ENCODE assay signal across 1 cellular context in the genomic region with DNA sequence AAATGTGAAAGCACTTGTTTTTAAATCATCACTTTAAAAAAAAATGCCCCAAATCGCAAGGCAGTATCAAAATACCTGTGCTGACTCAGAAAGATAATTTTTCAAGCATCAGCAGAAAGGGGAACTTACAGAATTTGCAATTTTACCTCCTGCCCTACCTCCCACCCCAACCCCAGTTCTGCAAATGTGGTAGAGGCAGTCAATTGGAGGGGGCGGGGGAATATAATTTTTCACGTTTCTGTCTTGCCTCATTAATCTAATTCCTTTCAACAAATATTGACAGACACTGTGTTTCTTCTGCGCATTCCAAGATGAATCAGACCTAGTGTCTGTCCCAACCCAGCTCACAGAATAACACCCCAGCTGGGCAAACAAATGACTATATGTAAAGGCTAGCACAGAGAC.
A peak's percentile ranks its signal among the peaks of the same experiment; 100 is the strongest.
TF ChIP-seq lines count a peak whose summit lies in the region.

No MANE protein-coding gene starts in this region.

TF ChIP-seq in GM12878, 131 proteins besides CTCF, POLR2A, EP300 and RAD21 (continued from another document and continues in another):
- TF ChIP-seq ATF7 (IDR thresholded peaks at IDR 0.05; ENCODE audit: low read depth) (peak; percentile 79), TBL1XR1 (IDR thresholded peaks at IDR 0.05; ENCODE audit: low read depth, low read length) (peak; percentile 83), CBX3 (IDR thresholded peaks at IDR 0.05; ENCODE audit: borderline replicate concordance, low read depth) (no peak), TAF1 (IDR thresholded peaks at IDR 0.05; ENCODE audit: borderline replicate concordance, low read depth, low read length) (no peak), RB1 (IDR thresholded peaks at IDR 0.05; ENCODE audit: borderline replicate concordance) (no peak), MEF2B (IDR thresholded peaks at IDR 0.05; ENCODE audit: partially characterized antibody, poor library complexity, severe bottlenecking) (peak; percentile 76), ZSCAN29 (IDR thresholded peaks at IDR 0.05) (no peak), SUPT20H (IDR thresholded peaks at IDR 0.05; ENCODE audit: borderline replicate concordance, control insufficient read depth, low read depth, low read length) (no peak), CREM (IDR thresholded peaks at IDR 0.05; ENCODE audit: low read depth) (peak; percentile 86), NBN (IDR thresholded peaks at IDR 0.05) (peak; percentile 76; the same call in 1 of the 2 replicates), RCOR1 (conservative IDR thresholded peaks at IDR 0.05; ENCODE audit: low read depth, low read length) (peak; percentile 89; the same call in 1 of the 2 replicates), ZZZ3 (IDR thresholded peaks at IDR 0.05; ENCODE audit: control insufficient read depth, insufficient read length, low read depth) (no peak), KDM1A (IDR thresholded peaks at IDR 0.05; ENCODE audit: borderline replicate concordance) (no peak), ESRRA (IDR thresholded peaks at IDR 0.05; ENCODE audit: low read length) (no peak), SMARCA5 (IDR thresholded peaks at IDR 0.05) (no peak), JUNB (IDR thresholded peaks at IDR 0.05) (peak; percentile 97), IKZF2 (IDR thresholded peaks at IDR 0.05) (peak; percentile 87), NR2C1 (IDR thresholded peaks at IDR 0.05) (no peak), BMI1 (IDR thresholded peaks at IDR 0.05; ENCODE audit: borderline replicate concordance) (peak; percentile 78), SIN3A (IDR thresholded peaks at IDR 0.05; ENCODE audit: low read depth, low read length) (no peak), FOXM1 (IDR thresholded peaks at IDR 0.05; ENCODE audit: low read depth, low read length) (peak; percentile 96; the same call in 1 of the 2 replicates), ETV6 (conservative IDR thresholded peaks at IDR 0.05 in 1 of 2, IDR thresholded peaks at IDR 0.05 in 1 of 2; ENCODE audit: borderline replicate concordance in 1 of 2, low read depth in 1 of 2) (peak in 1 of 2 experiments; percentile 72; a peak in 2 of 4 replicates), IKZF1 (conservative IDR thresholded peaks at IDR 0.05) (peak; percentile 87), IRF4 (IDR thresholded peaks at IDR 0.05; ENCODE audit: low read depth, low read length) (peak; percentile 95), CHD2 (IDR thresholded peaks at IDR 0.05; ENCODE audit: borderline replicate concordance, low read depth, low read length) (peak; percentile 85), YBX1 (IDR thresholded peaks at IDR 0.05) (no peak), MYB (IDR thresholded peaks at IDR 0.05; ENCODE audit: borderline replicate concordance, low read depth, low read length) (no peak), EGR1 (IDR thresholded peaks at IDR 0.05; ENCODE audit: borderline replicate concordance in 1 of 2, low read depth in 2 of 2, low read length in 2 of 2) (peak in 1 of 2 experiments; percentile 79; a peak in 2 of 3 replicates), PAX5 (IDR thresholded peaks at IDR 0.05; ENCODE audit: borderline replicate concordance, low read depth, low read length) (peak; percentile 92), YY1 (IDR thresholded peaks at IDR 0.05; ENCODE audit: low read depth, low read length) (0 out of 2 replicates have a peak, but pooled peaks have one; percentile 31), BHLHE40 (IDR thresholded peaks at IDR 0.05; ENCODE audit: borderline replicate concordance in 1 of 2, low read depth in 2 of 2, low read length in 1 of 2) (peak; percentile 88 to 91), KLF5 (IDR thresholded peaks at IDR 0.05; ENCODE audit: partially characterized antibody) (peak; percentile 58), ZNF622 (IDR thresholded peaks at IDR 0.05) (no peak), RAD51 (IDR thresholded peaks at IDR 0.05) (peak; percentile 32; the same call in 1 of the 2 replicates), POU2F2 (IDR thresholded peaks at IDR 0.05; ENCODE audit: borderline replicate concordance, low read depth, low read length) (peak; percentile 96), SUZ12 (IDR thresholded peaks at IDR 0.05; ENCODE audit: unreplicated experiment) (no peak), BACH1 (IDR thresholded peaks at IDR 0.05; ENCODE audit: borderline replicate concordance) (peak; percentile 86; the same call in 1 of the 2 replicates), CBX5 (IDR thresholded peaks at IDR 0.05; ENCODE audit: low read depth) (peak; percentile 87)
- TF ChIP-seq, protein P1, sequence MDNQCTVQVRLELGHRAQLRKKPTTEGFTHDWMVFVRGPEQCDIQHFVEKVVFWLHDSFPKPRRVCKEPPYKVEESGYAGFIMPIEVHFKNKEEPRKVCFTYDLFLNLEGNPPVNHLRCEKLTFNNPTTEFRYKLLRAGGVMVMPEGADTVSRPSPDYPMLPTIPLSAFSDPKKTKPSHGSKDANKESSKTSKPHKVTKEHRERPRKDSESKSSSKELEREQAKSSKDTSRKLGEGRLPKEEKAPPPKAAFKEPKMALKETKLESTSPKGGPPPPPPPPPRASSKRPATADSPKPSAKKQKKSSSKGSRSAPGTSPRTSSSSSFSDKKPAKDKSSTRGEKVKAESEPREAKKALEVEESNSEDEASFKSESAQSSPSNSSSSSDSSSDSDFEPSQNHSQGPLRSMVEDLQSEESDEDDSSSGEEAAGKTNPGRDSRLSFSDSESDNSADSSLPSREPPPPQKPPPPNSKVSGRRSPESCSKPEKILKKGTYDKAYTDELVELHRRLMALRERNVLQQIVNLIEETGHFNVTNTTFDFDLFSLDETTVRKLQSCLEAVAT (IDR thresholded peaks at IDR 0.05) = peak; percentile 56; the same call in 1 of the 2 replicates
- TF ChIP-seq, protein P2, sequence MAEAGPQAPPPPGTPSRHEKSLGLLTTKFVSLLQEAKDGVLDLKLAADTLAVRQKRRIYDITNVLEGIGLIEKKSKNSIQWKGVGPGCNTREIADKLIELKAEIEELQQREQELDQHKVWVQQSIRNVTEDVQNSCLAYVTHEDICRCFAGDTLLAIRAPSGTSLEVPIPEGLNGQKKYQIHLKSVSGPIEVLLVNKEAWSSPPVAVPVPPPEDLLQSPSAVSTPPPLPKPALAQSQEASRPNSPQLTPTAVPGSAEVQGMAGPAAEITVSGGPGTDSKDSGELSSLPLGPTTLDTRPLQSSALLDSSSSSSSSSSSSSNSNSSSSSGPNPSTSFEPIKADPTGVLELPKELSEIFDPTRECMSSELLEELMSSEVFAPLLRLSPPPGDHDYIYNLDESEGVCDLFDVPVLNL (IDR thresholded peaks at IDR 0.05; ENCODE audit: low read depth, low read length) = no peak
- TF ChIP-seq, protein P3, sequence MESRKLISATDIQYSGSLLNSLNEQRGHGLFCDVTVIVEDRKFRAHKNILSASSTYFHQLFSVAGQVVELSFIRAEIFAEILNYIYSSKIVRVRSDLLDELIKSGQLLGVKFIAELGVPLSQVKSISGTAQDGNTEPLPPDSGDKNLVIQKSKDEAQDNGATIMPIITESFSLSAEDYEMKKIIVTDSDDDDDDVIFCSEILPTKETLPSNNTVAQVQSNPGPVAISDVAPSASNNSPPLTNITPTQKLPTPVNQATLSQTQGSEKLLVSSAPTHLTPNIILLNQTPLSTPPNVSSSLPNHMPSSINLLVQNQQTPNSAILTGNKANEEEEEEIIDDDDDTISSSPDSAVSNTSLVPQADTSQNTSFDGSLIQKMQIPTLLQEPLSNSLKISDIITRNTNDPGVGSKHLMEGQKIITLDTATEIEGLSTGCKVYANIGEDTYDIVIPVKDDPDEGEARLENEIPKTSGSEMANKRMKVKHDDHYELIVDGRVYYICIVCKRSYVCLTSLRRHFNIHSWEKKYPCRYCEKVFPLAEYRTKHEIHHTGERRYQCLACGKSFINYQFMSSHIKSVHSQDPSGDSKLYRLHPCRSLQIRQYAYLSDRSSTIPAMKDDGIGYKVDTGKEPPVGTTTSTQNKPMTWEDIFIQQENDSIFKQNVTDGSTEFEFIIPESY (IDR thresholded peaks at IDR 0.05) = no peak
- TF ChIP-seq, protein P4, sequence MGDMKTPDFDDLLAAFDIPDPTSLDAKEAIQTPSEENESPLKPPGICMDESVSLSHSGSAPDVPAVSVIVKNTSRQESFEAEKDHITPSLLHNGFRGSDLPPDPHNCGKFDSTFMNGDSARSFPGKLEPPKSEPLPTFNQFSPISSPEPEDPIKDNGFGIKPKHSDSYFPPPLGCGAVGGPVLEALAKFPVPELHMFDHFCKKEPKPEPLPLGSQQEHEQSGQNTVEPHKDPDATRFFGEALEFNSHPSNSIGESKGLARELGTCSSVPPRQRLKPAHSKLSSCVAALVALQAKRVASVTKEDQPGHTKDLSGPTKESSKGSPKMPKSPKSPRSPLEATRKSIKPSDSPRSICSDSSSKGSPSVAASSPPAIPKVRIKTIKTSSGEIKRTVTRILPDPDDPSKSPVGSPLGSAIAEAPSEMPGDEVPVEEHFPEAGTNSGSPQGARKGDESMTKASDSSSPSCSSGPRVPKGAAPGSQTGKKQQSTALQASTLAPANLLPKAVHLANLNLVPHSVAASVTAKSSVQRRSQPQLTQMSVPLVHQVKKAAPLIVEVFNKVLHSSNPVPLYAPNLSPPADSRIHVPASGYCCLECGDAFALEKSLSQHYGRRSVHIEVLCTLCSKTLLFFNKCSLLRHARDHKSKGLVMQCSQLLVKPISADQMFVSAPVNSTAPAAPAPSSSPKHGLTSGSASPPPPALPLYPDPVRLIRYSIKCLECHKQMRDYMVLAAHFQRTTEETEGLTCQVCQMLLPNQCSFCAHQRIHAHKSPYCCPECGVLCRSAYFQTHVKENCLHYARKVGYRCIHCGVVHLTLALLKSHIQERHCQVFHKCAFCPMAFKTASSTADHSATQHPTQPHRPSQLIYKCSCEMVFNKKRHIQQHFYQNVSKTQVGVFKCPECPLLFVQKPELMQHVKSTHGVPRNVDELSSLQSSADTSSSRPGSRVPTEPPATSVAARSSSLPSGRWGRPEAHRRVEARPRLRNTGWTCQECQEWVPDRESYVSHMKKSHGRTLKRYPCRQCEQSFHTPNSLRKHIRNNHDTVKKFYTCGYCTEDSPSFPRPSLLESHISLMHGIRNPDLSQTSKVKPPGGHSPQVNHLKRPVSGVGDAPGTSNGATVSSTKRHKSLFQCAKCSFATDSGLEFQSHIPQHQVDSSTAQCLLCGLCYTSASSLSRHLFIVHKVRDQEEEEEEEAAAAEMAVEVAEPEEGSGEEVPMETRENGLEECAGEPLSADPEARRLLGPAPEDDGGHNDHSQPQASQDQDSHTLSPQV (IDR thresholded peaks at IDR 0.05) = peak; percentile 78; the same call in 1 of the 2 replicates
- TF ChIP-seq, protein P5, sequence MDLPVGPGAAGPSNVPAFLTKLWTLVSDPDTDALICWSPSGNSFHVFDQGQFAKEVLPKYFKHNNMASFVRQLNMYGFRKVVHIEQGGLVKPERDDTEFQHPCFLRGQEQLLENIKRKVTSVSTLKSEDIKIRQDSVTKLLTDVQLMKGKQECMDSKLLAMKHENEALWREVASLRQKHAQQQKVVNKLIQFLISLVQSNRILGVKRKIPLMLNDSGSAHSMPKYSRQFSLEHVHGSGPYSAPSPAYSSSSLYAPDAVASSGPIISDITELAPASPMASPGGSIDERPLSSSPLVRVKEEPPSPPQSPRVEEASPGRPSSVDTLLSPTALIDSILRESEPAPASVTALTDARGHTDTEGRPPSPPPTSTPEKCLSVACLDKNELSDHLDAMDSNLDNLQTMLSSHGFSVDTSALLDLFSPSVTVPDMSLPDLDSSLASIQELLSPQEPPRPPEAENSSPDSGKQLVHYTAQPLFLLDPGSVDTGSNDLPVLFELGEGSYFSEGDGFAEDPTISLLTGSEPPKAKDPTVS (IDR thresholded peaks at IDR 0.05; ENCODE audit: low read depth, low read length) = no peak
- TF ChIP-seq, protein P6, sequence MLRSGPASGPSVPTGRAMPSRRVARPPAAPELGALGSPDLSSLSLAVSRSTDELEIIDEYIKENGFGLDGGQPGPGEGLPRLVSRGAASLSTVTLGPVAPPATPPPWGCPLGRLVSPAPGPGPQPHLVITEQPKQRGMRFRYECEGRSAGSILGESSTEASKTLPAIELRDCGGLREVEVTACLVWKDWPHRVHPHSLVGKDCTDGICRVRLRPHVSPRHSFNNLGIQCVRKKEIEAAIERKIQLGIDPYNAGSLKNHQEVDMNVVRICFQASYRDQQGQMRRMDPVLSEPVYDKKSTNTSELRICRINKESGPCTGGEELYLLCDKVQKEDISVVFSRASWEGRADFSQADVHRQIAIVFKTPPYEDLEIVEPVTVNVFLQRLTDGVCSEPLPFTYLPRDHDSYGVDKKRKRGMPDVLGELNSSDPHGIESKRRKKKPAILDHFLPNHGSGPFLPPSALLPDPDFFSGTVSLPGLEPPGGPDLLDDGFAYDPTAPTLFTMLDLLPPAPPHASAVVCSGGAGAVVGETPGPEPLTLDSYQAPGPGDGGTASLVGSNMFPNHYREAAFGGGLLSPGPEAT (IDR thresholded peaks at IDR 0.05; ENCODE audit: low read depth) = peak; percentile 94
- TF ChIP-seq, protein P7, sequence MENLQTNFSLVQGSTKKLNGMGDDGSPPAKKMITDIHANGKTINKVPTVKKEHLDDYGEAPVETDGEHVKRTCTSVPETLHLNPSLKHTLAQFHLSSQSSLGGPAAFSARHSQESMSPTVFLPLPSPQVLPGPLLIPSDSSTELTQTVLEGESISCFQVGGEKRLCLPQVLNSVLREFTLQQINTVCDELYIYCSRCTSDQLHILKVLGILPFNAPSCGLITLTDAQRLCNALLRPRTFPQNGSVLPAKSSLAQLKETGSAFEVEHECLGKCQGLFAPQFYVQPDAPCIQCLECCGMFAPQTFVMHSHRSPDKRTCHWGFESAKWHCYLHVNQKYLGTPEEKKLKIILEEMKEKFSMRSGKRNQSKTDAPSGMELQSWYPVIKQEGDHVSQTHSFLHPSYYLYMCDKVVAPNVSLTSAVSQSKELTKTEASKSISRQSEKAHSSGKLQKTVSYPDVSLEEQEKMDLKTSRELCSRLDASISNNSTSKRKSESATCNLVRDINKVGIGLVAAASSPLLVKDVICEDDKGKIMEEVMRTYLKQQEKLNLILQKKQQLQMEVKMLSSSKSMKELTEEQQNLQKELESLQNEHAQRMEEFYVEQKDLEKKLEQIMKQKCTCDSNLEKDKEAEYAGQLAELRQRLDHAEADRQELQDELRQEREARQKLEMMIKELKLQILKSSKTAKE (IDR thresholded peaks at IDR 0.05; ENCODE audit: low read depth, poor library complexity, severe bottlenecking) = peak; percentile 96
